In the genomic region with DNA sequence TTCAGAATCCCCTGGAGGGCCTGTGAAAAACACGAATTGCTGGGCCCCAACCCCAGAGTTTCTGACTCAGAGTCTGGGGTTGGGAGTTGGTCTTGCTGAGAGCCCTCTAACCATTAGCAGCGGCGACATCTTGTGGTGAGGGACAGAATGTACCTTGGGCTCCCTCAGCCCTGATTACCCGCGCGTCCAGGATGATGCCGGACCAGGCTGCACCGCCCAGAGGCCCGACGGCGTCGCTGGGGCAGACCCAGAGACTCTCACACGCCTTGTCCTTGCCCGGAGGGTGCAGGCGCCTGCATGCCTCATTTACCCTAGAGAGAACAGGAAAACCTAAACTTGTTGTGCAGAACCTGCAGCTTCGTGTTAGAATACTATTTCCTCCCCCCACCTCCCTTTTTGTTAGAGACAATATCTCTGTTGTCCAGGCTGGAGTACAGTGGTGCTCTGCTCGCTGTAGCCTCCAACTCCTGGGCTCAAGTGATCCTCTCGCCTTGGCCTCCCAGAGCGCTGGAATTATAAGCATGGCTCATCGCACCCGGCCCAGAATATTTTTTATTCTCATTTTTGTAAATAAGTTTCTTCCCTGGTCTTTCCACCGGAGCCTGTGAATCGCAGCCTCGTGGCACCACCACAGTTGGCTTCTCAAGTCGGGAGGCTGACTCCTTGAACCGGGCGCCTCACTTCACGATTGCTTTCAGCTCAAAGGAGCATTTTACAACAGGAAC, we compare ENCODE assay signal across 8 cellular contexts. TPM values are rescaled to one million over a fixed set of nuclear protein-coding genes. Genes with fewer than 3 reads are reported as not detected.
DNase-seq lines count a peak whose midpoint lies in the region; ATAC-seq and TF ChIP-seq lines count a peak whose summit lies in the region.

No MANE protein-coding gene starts in this region.

- H3K27ac Mint-ChIP-seq in CD4-positive, alpha-beta memory T cell = peak overlapping the region in 4 of 7 donors; percentile 60 to 89 (median 66)

- no peaks in the 10 kb centered on the region for H3K27me3 Mint-ChIP-seq in CD4-positive, alpha-beta memory T cell

- H3K9me3 Mint-ChIP-seq in CD4-positive, alpha-beta memory T cell = no peaks in the 10 kb centered on the region

- no peaks in the 10 kb centered on the region for H3K36me3 ChIP-seq in CD4-positive, alpha-beta memory T cell (ENCODE audit: insufficient read depth, low read length)

- H3K27me3 ChIP-seq in CD4-positive, alpha-beta memory T cell (ENCODE audit: insufficient read depth, low read length) = no peaks in the 10 kb centered on the region
- H3K27me3 ChIP-seq in dorsolateral prefrontal cortex = no peaks in the 10 kb centered on the region

- H3K4me1 Mint-ChIP-seq in CD4-positive, alpha-beta memory T cell = peaks cover 10 to 18% (median 15%) of the 10 kb centered on the region in 4 donors

- peak; percentile 49 to 69 (median 54) for DNase-seq in CD4-positive, alpha-beta memory T cell
- DNase-seq in NCI-H69 (lab: John Stamatoyannopoulos, UW) (peak; percentile 95), dorsolateral prefrontal cortex (peak; percentile 54 to 84 (median 76)), medulla oblongata (ENCODE audit: extremely low spot score) (peak; percentile 89)
- DNase-seq in activated CD4-positive, alpha-beta T cell treated with anti-CD3 and anti-CD28 coated beads, Interleukin-2, amount 50 U/mL, for 1 hour = peak; percentile 64
- peak; percentile 47 for DNase-seq in stimulated activated CD8-positive, alpha-beta memory T cell treated with anti-CD3 and anti-CD28 coated beads, Interleukin-12 subunit alpha, Interleukin-12 subunit beta, amount 100 ng/mL, for 24 hours (ENCODE audit: extremely low read depth)

- H3K4me3 ChIP-seq in CD4-positive, alpha-beta memory T cell (ENCODE audit: low read length in 2 of 2) = no peak overlapping the region
- peak overlapping the region in 24 of 59 donors; percentile 18 to 51 (median 34) for H3K4me3 ChIP-seq in dorsolateral prefrontal cortex

- H3K9me3 ChIP-seq in CD4-positive, alpha-beta memory T cell (ENCODE audit: control insufficient read depth in 1 of 2, low read length in 2 of 2) = no peaks in the 10 kb centered on the region

- peak; percentile 31 to 91 (median 76) for TF ChIP-seq CTCF in dorsolateral prefrontal cortex (IDR thresholded peaks at IDR 0.05 in 54 of 56, conservative IDR thresholded peaks at IDR 0.05 in 2 of 56; ENCODE audit: low read depth in 1 of 56, partially characterized antibody in 56 of 56)

- peaks cover 20% of the 10 kb centered on the region for H3K4me1 ChIP-seq in CD4-positive, alpha-beta memory T cell (ENCODE audit: insufficient read depth, low read length)

- POLR2A ChIA-PET in CD4-positive, alpha-beta memory T cell (lab: Charles Lee; ENCODE audit: partially characterized antibody) = interaction anchor here (1.0 to 2.0 kb wide), 2 partner anchors 63 to 191 kb away, joined by 3 to 5 read pairs; no protein-coding TSS in a partner anchor

- no peak overlapping the region for H3K27ac ChIP-seq in CD4-positive, alpha-beta memory T cell (ENCODE audit: low read depth, low read length)
- H3K27ac ChIP-seq in dorsolateral prefrontal cortex = peak overlapping the region in 6 of 59 donors; percentile 3 to 63 (median 17)

- ATAC-seq in GM19438 (IDR thresholded peaks at IDR 0.05; ENCODE audit: low read depth, unreplicated experiment) (peak; percentile 56), HG03520 (IDR thresholded peaks at IDR 0.05; ENCODE audit: unreplicated experiment) (peak; percentile 57)

- intact Hi-C loops in CD4-positive, alpha-beta memory T cell (cut with micrococcal nuclease) = loop anchor here (1.0 to 10.0 kb wide), 4 partner anchors 37 to 1107 kb away; partner anchors contain the start of gene KCNH1
- intact Hi-C loops in dorsolateral prefrontal cortex (cut with DNase I) = loop anchor here in 1 of 2 donors (2.0 kb wide), 2 partner anchors 65 to 141 kb away; partner anchors contain the start of gene SLC30A1

- CTCF ChIA-PET in CD4-positive, alpha-beta memory T cell (lab: Charles Lee; ENCODE audit: partially characterized antibody) = interaction anchor here (0.8 to 5.3 kb wide), 31 partner anchors 8 to 1107 kb away, joined by 3 to 64 read pairs (median 5); partner anchors contain the start of genes SLC30A1 and TRAF5

- no peaks in the 10 kb centered on the region for H3K36me3 Mint-ChIP-seq in CD4-positive, alpha-beta memory T cell

- H3K4me3 Mint-ChIP-seq in CD4-positive, alpha-beta memory T cell = peak overlapping the region in 7 of 8 donors; percentile 72 to 89 (median 79)

RNA-seq across cellular contexts. Expression of gene RD3, which starts 22.2 kb away (rescaled TPM):
- total RNA-seq in CD4-positive, alpha-beta memory T cell = not detected
- not detected for polyA plus RNA-seq in CD4-positive, alpha-beta memory T cell
- under 1 TPM in 11 of 120 experiments, not detected in 109; 0.12 to 0.22 (median 0.16) TPM for total RNA-seq in dorsolateral prefrontal cortex
